Comparison of ENCODE assay signal across 1 cellular context in the genomic region with DNA sequence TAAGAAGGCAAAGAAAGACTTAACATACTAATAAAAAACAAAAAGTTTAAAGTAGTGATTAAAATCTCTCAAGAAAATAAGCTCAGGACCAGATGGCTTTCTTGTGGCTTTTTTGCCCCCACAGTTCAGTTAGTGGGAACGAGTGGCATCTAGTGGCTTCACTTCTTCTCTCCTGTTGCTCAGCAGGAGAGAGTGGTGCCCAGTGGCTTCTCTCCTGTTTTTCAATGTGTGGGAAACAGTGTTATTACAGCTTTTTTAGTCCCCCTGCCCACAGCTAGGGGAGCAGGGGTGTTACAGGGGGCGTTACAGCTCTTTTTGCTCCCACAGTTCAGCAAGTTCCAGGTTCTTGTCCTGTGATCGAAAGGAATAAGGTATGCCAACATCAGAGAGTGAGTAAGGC.
TF ChIP-seq lines count a peak whose summit lies in the region.

No MANE protein-coding gene starts in this region.

TF ChIP-seq in H1, 55 proteins besides CTCF, POLR2A, EP300 and RAD21:
- no peak for TF ChIP-seq JUN (IDR thresholded peaks at IDR 0.05; ENCODE audit: low read depth, low read length)
- TF ChIP-seq CBX8 (IDR thresholded peaks at IDR 0.05; ENCODE audit: borderline replicate concordance, low read depth, low read length) = no peak
- TF ChIP-seq KDM1A (IDR thresholded peaks at IDR 0.05; ENCODE audit: borderline replicate concordance, low read length) = no peak
- TF ChIP-seq RNF2 (IDR thresholded peaks at IDR 0.05; ENCODE audit: borderline replicate concordance, low read depth, low read length, missing control alignments, poor library complexity, severe bottlenecking) = no peak
- no peak for TF ChIP-seq CREB1 (IDR thresholded peaks at IDR 0.05)
- TF ChIP-seq ZNF274 (IDR thresholded peaks at IDR 0.05; ENCODE audit: borderline replicate concordance, extremely low read depth, low read length) = no peak
- TF ChIP-seq PHF8 (conservative IDR thresholded peaks at IDR 0.05; ENCODE audit: low read depth, low read length) = no peak
- TF ChIP-seq, protein P1, sequence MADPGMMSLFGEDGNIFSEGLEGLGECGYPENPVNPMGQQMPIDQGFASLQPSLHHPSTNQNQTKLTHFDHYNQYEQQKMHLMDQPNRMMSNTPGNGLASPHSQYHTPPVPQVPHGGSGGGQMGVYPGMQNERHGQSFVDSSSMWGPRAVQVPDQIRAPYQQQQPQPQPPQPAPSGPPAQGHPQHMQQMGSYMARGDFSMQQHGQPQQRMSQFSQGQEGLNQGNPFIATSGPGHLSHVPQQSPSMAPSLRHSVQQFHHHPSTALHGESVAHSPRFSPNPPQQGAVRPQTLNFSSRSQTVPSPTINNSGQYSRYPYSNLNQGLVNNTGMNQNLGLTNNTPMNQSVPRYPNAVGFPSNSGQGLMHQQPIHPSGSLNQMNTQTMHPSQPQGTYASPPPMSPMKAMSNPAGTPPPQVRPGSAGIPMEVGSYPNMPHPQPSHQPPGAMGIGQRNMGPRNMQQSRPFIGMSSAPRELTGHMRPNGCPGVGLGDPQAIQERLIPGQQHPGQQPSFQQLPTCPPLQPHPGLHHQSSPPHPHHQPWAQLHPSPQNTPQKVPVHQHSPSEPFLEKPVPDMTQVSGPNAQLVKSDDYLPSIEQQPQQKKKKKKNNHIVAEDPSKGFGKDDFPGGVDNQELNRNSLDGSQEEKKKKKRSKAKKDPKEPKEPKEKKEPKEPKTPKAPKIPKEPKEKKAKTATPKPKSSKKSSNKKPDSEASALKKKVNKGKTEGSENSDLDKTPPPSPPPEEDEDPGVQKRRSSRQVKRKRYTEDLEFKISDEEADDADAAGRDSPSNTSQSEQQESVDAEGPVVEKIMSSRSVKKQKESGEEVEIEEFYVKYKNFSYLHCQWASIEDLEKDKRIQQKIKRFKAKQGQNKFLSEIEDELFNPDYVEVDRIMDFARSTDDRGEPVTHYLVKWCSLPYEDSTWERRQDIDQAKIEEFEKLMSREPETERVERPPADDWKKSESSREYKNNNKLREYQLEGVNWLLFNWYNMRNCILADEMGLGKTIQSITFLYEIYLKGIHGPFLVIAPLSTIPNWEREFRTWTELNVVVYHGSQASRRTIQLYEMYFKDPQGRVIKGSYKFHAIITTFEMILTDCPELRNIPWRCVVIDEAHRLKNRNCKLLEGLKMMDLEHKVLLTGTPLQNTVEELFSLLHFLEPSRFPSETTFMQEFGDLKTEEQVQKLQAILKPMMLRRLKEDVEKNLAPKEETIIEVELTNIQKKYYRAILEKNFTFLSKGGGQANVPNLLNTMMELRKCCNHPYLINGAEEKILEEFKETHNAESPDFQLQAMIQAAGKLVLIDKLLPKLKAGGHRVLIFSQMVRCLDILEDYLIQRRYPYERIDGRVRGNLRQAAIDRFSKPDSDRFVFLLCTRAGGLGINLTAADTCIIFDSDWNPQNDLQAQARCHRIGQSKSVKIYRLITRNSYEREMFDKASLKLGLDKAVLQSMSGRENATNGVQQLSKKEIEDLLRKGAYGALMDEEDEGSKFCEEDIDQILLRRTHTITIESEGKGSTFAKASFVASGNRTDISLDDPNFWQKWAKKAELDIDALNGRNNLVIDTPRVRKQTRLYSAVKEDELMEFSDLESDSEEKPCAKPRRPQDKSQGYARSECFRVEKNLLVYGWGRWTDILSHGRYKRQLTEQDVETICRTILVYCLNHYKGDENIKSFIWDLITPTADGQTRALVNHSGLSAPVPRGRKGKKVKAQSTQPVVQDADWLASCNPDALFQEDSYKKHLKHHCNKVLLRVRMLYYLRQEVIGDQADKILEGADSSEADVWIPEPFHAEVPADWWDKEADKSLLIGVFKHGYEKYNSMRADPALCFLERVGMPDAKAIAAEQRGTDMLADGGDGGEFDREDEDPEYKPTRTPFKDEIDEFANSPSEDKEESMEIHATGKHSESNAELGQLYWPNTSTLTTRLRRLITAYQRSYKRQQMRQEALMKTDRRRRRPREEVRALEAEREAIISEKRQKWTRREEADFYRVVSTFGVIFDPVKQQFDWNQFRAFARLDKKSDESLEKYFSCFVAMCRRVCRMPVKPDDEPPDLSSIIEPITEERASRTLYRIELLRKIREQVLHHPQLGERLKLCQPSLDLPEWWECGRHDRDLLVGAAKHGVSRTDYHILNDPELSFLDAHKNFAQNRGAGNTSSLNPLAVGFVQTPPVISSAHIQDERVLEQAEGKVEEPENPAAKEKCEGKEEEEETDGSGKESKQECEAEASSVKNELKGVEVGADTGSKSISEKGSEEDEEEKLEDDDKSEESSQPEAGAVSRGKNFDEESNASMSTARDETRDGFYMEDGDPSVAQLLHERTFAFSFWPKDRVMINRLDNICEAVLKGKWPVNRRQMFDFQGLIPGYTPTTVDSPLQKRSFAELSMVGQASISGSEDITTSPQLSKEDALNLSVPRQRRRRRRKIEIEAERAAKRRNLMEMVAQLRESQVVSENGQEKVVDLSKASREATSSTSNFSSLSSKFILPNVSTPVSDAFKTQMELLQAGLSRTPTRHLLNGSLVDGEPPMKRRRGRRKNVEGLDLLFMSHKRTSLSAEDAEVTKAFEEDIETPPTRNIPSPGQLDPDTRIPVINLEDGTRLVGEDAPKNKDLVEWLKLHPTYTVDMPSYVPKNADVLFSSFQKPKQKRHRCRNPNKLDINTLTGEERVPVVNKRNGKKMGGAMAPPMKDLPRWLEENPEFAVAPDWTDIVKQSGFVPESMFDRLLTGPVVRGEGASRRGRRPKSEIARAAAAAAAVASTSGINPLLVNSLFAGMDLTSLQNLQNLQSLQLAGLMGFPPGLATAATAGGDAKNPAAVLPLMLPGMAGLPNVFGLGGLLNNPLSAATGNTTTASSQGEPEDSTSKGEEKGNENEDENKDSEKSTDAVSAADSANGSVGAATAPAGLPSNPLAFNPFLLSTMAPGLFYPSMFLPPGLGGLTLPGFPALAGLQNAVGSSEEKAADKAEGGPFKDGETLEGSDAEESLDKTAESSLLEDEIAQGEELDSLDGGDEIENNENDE (IDR thresholded peaks at IDR 0.05; ENCODE audit: insufficient replicate concordance, low read length) = no peak
- TF ChIP-seq RXRA (IDR thresholded peaks at IDR 0.05; ENCODE audit: insufficient read depth, low read depth, low read length) = no peak
- no peak for TF ChIP-seq NRF1 (IDR thresholded peaks at IDR 0.05; ENCODE audit: low read depth, low read length)
- TF ChIP-seq SUZ12 (IDR thresholded peaks at IDR 0.05; ENCODE audit: low read length) = no peak
